In genomic region chr3:110881069-110881468, GRCh38 we compare ENCODE assay signal across 9 cellular contexts.
DNase-seq lines count a peak whose midpoint lies in the region; ATAC-seq and TF ChIP-seq lines count a peak whose summit lies in the region.
"Had no signal": no experiment of that assay in that cellular context is flagged by ENCODE, and none has a peak within 500 bp of the region (broad histone marks: within the 10 kb centered on the region; RNA-seq: fewer than 3 reads in every experiment).

No MANE protein-coding gene starts in this region.

- peak; percentile 46 for TF ChIP-seq CTCF in GM06990 (IDR thresholded peaks at IDR 0.05; ENCODE audit: insufficient read depth, low read length, poor library complexity, severe bottlenecking)
- TF ChIP-seq CTCF in activated CD8-positive, alpha-beta T cell treated with anti-CD3 and anti-CD28 coated beads for 36 hours (IDR thresholded peaks at IDR 0.05) = peak; percentile 11

- H3K36me3 Mint-ChIP-seq in activated CD8-positive, alpha-beta T cell treated with anti-CD3 and anti-CD28 coated beads for 36 hours (ENCODE audit: low read depth) = no peaks in the 10 kb centered on the region

- no peaks in the 10 kb centered on the region for H3K27me3 ChIP-seq in GM06990 (replicated peaks; ENCODE audit: control insufficient read depth, insufficient read depth, low read length)
- H3K27me3 ChIP-seq: suprapubic skin had no signal

- no peaks in the 10 kb centered on the region for H3K9me3 Mint-ChIP-seq in activated CD8-positive, alpha-beta T cell treated with anti-CD3 and anti-CD28 coated beads for 36 hours

- intact Hi-C loops in activated CD8-positive, alpha-beta T cell treated with anti-CD3 and anti-CD28 coated beads for 36 hours (cut with micrococcal nuclease) = no loop called here

- no peaks in the 10 kb centered on the region for H3K36me3 ChIP-seq in GM06990 (ENCODE audit: control insufficient read depth, insufficient read depth, low read length)
- H3K36me3 ChIP-seq: suprapubic skin had no signal

- no peaks in the 10 kb centered on the region for H3K27me3 Mint-ChIP-seq in activated CD8-positive, alpha-beta T cell treated with anti-CD3 and anti-CD28 coated beads for 36 hours

- POLR2A ChIA-PET in activated CD8-positive, alpha-beta T cell treated with anti-CD3 and anti-CD28 coated beads for 36 hours (lab: Charles Lee) = no interaction called here

- H3K4me3 ChIP-seq in GM06990 (replicated peaks; ENCODE audit: low read depth, low read length) = no peak overlapping the region
- H3K4me3 ChIP-seq: suprapubic skin had no signal

- no peaks in the 10 kb centered on the region for H3K4me1 Mint-ChIP-seq in activated CD8-positive, alpha-beta T cell treated with anti-CD3 and anti-CD28 coated beads for 36 hours (ENCODE audit: low read depth)

- DNase-seq in GM06990 (ENCODE audit: extremely low read depth, insufficient read length) (no peak), KBM-7 (peak; percentile 9), islet precursor cell (peak; percentile 58), SKM-1 treated with dmso at 0.1 percent for 144 hours (lab: John Stamatoyannopoulos, UW; ENCODE audit: unreplicated experiment) (no peak), NCI-H2227 (lab: John Stamatoyannopoulos, UW; ENCODE audit: unreplicated experiment) (no peak), OCI-M2 (lab: John Stamatoyannopoulos, UW; ENCODE audit: unreplicated experiment) (no peak)
- DNase-seq in activated CD8-positive, alpha-beta T cell treated with anti-CD3 and anti-CD28 coated beads for 36 hours = peak; percentile 17

- in situ Hi-C loops in KBM-7 (cut with MboI; ENCODE audit: low pct_unique_long_range_greater_than_20kb, low sequenced_read_pairs) = no loop called here

- peak; percentile 76 for ATAC-seq in GM21528 (IDR thresholded peaks at IDR 0.05; ENCODE audit: low FRiP score, unreplicated experiment)
- ATAC-seq in activated CD8-positive, alpha-beta T cell treated with anti-CD3 and anti-CD28 coated beads for 36 hours = no peak

- no peak overlapping the region for H3K27ac Mint-ChIP-seq in activated CD8-positive, alpha-beta T cell treated with anti-CD3 and anti-CD28 coated beads for 36 hours

- H3K4me3 Mint-ChIP-seq in activated CD8-positive, alpha-beta T cell treated with anti-CD3 and anti-CD28 coated beads for 36 hours = no peak overlapping the region

- CTCF ChIA-PET in activated CD8-positive, alpha-beta T cell treated with anti-CD3 and anti-CD28 coated beads for 36 hours (lab: Charles Lee) = interaction anchor here (1.0 kb wide), 1 partner anchor 22 kb away, joined by 3 read pairs; no protein-coding TSS in a partner anchor

Comparison
In these comparisons a context has a peak if more than half of its experiments do, and no peak if none do; other contexts are left out.
1. DNase-seq: peak in KBM-7 (single experiment), activated CD8-positive, alpha-beta T cell treated with anti-CD3 and anti-CD28 coated beads for 36 hours (single experiment) and islet precursor cell (single experiment); none in GM06990 (single experiment), SKM-1 treated with dmso at 0.1 percent for 144 hours (single experiment), NCI-H2227 (single experiment) and OCI-M2 (single experiment).